18 cellular contexts compared by ENCODE assay signal in the genomic region with DNA sequence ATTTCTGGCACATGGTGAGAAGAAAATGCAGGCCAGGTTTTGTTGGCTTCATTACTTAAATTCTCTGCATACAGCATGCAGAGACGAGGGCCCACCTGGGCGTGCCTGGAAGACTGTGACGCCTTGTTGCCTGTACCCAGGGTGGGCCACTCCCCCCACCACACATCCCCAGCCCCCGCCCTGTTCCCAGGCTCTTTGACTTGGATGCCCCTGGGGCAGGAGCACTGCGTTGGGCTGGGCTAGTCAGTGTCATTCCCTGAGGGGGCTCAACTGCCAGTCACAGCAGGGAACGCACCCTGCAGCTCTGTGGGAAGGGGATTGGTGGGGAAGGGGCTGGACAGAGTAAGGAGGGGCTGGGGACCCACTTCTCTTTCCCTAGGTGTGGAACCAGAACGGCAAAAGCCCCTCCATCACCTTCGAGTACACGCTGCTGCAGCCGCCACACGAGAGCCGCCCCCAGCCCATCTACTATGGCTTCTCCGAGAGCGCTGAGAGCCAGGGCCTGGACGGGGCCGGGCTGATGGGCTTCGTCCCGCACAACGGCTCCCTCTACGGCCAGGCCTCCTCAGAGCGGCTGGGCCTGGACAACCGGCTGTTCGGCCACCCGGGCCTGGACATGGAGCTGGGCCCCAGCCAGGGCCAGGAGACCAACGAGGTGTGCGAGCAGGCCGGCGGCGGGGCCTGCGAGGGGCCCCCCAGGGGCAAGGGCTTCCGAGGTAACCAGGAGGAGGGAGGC. TPM values are rescaled to one million over a fixed set of nuclear protein-coding genes. Genes with fewer than 3 reads are reported as not detected.
A peak's percentile ranks its signal among the peaks of the same experiment; 100 is the strongest.
DNase-seq lines count a peak whose midpoint lies in the region; ATAC-seq, FAIRE-seq and TF ChIP-seq lines count a peak whose summit lies in the region.
"Had no signal": no experiment of that assay in that cellular context is flagged by ENCODE, and none has a peak within 500 bp of the region (broad histone marks: within the 10 kb centered on the region; RNA-seq: fewer than 3 reads in every experiment).

No MANE protein-coding gene starts in this region.

- DNase-seq in H7 = peak; percentile 94
- peak; percentile 59 for DNase-seq in WTC11 (ENCODE audit: low spot score)
- peak; percentile 64 for DNase-seq in islet precursor cell
- no peak for DNase-seq in right lobe of liver
- DNase-seq in H54 (ENCODE audit: insufficient read length, low spot score) = no peak
- no peak for DNase-seq in NCI-H1694 (lab: John Stamatoyannopoulos, UW)
- DNase-seq: AML-193; Calu3; CD4-positive, CD25-positive, alpha-beta regulatory T cell; DMS79; GOT3; IMR-90; KBM-7 had no signal

- no peak overlapping the region for H3K27ac Mint-ChIP-seq in WTC11
- H3K27ac Mint-ChIP-seq: CD4-positive, CD25-positive, alpha-beta regulatory T cell had no signal

- H3K9me3 Mint-ChIP-seq in WTC11 = no peaks in the 10 kb centered on the region

- intact Hi-C loops in right lobe of liver (cut with DNase I) = no loop called here

- CTCF ChIA-PET in WTC11 (lab: Charles Lee) = interaction anchor here (0.6 to 1.5 kb wide), 12 partner anchors 10 to 259 kb away, joined by 3 to 8 read pairs (median 4); no protein-coding TSS in a partner anchor

- ATAC-seq in WTC11 (peak; percentile 75), right lobe of liver (no peak), GM18502 (IDR thresholded peaks at IDR 0.05; ENCODE audit: poor library complexity, unreplicated experiment) (no peak)
- ATAC-seq: A549 had no signal

- peaks cover 16% of the 10 kb centered on the region for H3K4me1 Mint-ChIP-seq in WTC11

- TF ChIP-seq CTCF in WTC11 (IDR thresholded peaks at IDR 0.05) = no peak
- no peak for TF ChIP-seq CTCF in right lobe of liver (IDR thresholded peaks at IDR 0.05)

- FAIRE-seq in H54 (lab: Jason Lieb, UNC) = no peak
- FAIRE-seq: A549, G401.6, GM12891 had no signal

- no peak overlapping the region for H3K27ac ChIP-seq in right lobe of liver
- H3K27ac ChIP-seq: A549 had no signal

- no peaks in the 10 kb centered on the region for H3K27me3 Mint-ChIP-seq in WTC11 (ENCODE audit: low read depth)
- H3K27me3 Mint-ChIP-seq: CD4-positive, CD25-positive, alpha-beta regulatory T cell had no signal

- 89% methylated on average over 20 of the region's 31 CpGs for WGBS in right lobe of liver (ENCODE audit: insufficient coverage, low coverage, low lambda C conversion rate, missing lambda C conversion rate)

- POLR2A ChIA-PET in WTC11 (lab: Charles Lee) = interaction anchor here (1.2 kb wide), 1 partner anchor 27 kb away, joined by 3 read pairs; no protein-coding TSS in a partner anchor

- H3K4me1 ChIP-seq in right lobe of liver = no peaks in the 10 kb centered on the region

- no peaks in the 10 kb centered on the region for H3K36me3 Mint-ChIP-seq in WTC11
- H3K36me3 Mint-ChIP-seq: CD4-positive, CD25-positive, alpha-beta regulatory T cell had no signal

- no peaks in the 10 kb centered on the region for H3K36me3 ChIP-seq in H7 (replicated peaks; ENCODE audit: control insufficient read depth, insufficient read depth, low read length)
- no peaks in the 10 kb centered on the region for H3K36me3 ChIP-seq in right lobe of liver
- H3K36me3 ChIP-seq: BLaER1 treated with 17β-estradiol and CSF1 and Interleukin-3, amounts not matched to agents 10 nM and 100 nM had no signal

- no peak for TF ChIP-seq POLR2A in right lobe of liver (IDR thresholded peaks at IDR 0.05)
- TF ChIP-seq POLR2A in H54 (IDR thresholded peaks at IDR 0.05; ENCODE audit: low read depth, low read length) = no peak

- no peak overlapping the region for H3K4me3 ChIP-seq in H7 (ENCODE audit: insufficient read depth, low read depth, low read length)
- no peak overlapping the region for H3K4me3 ChIP-seq in right lobe of liver
- H3K4me3 ChIP-seq: A549; BLaER1 treated with 17β-estradiol and CSF1 and Interleukin-3, amounts not matched to agents 10 nM and 100 nM had no signal

- no peak overlapping the region for H3K4me3 Mint-ChIP-seq in WTC11
- H3K4me3 Mint-ChIP-seq: CD4-positive, CD25-positive, alpha-beta regulatory T cell had no signal

- H3K9me3 ChIP-seq in right lobe of liver = no peaks in the 10 kb centered on the region
- H3K9me3 ChIP-seq: A549; BLaER1 treated with 17β-estradiol and CSF1 and Interleukin-3, amounts not matched to agents 10 nM and 100 nM had no signal

- H3K27me3 ChIP-seq in H7 (ENCODE audit: control insufficient read depth, insufficient read depth, low read length) (no peaks in the 10 kb centered on the region), right lobe of liver (no peaks in the 10 kb centered on the region)

TF ChIP-seq in WTC11, 78 proteins besides CTCF, POLR2A, EP300 and RAD21:
- no peak for TF ChIP-seq ZNF425 (CRISPR knock-in tag; conservative IDR thresholded peaks at IDR 0.05)

RNA-seq across cellular contexts. Expression of gene ADAMTSL2, which starts 19.6 kb away (rescaled TPM):
- total RNA-seq in H7 (2014; rRNA removed; shearing (Covaris generic)) = 0.42 and 0.70 TPM in 2 replicates
- total RNA-seq in WTC11 (2021) (0.64 to 0.87 TPM (median 0.64 TPM) in 3 replicates), right lobe of liver (10 to 100 TPM in 3 of 6 experiments, 1 to 10 TPM in 3; 9.2 to 24.8 (median 12.7) TPM)
- total RNA-seq: CD4-positive, CD25-positive, alpha-beta regulatory T cell; IMR-90 had no signal

RNA-seq across cellular contexts. Expression of gene MYMK, which starts 29.4 kb away (rescaled TPM):
- total RNA-seq in H7 (2014; rRNA removed; shearing (Covaris generic)) = not detected in 2 replicates
- total RNA-seq in WTC11 (2021) (0.34 TPM in 1 of 3 replicates, not detected in the others), right lobe of liver (not detected)
- total RNA-seq: Calu3; CD4-positive, CD25-positive, alpha-beta regulatory T cell; IMR-90 had no signal

RNA-seq across cellular contexts. Expression of gene FAM163B, which starts 55.0 kb away (rescaled TPM):
- 1.2 and 3.7 TPM in 2 replicates for total RNA-seq in H7 (2014; rRNA removed; shearing (Covaris generic))
- total RNA-seq in WTC11 (2021) (2.0 to 3.1 TPM (median 2.7 TPM) in 3 replicates), right lobe of liver (1 to 10 TPM; 1.6 to 5.8 (median 3.0) TPM)
- total RNA-seq: Calu3; CD4-positive, CD25-positive, alpha-beta regulatory T cell; IMR-90 had no signal

Comparison
In these comparisons a context has a peak if more than half of its experiments do, and no peak if none do; other contexts are left out.
1. DNase-seq: peak in H7 (single experiment), WTC11 (single experiment) and islet precursor cell (single experiment); none in right lobe of liver (0 of 3), H54 (single experiment) and NCI-H1694 (single experiment).